ENCODE assay signal across 20 cellular contexts in the genomic region with DNA sequence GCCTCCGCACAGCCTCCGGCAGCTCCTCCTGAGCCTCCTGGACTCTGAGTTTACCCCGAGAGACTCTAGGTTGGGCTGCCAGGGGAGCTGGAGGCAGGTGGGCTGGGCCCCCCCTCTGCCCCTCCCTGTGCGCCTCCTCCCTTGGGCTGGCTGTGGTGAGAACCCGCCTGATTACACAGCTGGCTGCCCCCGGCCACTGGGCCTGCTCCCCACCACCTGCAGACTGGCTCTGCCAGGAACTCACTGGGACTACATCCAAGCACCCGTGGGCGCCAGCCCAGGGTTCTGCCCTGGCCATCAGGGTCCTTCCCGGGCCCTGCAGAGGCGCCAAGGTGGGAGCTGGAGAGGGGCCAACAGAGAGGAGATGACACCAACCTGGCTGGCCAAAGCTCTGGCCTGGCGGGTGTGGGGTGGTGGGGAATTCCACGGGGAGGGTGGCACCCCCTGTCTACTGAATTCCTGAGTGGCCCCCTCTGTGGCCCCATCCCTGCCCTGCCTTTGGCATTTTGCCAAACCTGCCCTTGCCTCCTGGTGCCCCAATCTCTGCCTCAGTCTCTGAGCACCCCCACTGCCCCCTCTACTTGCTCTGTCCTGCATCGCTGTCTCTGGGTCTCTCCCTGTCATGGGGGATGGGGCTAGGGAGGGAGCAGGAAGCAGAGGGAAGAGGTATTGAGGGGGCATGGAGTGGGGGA. TPM values are rescaled to one million over a fixed set of nuclear protein-coding genes. Genes with fewer than 3 reads are reported as not detected.
DNase-seq lines count a peak whose midpoint lies in the region; ATAC-seq and TF ChIP-seq lines count a peak whose summit lies in the region.
"Had no signal": no experiment of that assay in that cellular context is flagged by ENCODE, and none has a peak within 500 bp of the region (broad histone marks: within the 10 kb centered on the region; RNA-seq: fewer than 3 reads in every experiment).

No MANE protein-coding gene starts in this region.

- 37% methylated on average over 4 of the region's 13 CpGs for WGBS in prostate gland

- ATAC-seq in HG03439 (IDR thresholded peaks at IDR 0.05; ENCODE audit: unreplicated experiment) = no peak
- ATAC-seq: PC-3 had no signal

- no peak for TF ChIP-seq POLR2A in prostate gland (IDR thresholded peaks at IDR 0.05)

- no peaks in the 10 kb centered on the region for H3K27me3 ChIP-seq in prostate gland (replicated peaks; ENCODE audit: insufficient read depth)

- intact Hi-C loops in prostate gland (cut with DNase I) = no loop called here

- peak; percentile 55 to 88 for DNase-seq in NCI-H2081 (lab: John Stamatoyannopoulos, UW)
- DNase-seq in NCI-H2081 treated with DMSO at 0.1 percent for 48 hours (lab: John Stamatoyannopoulos, UW) = no peak
- DNase-seq in NCI-H1105 treated with DMSO at 0.1 percent for 48 hours (lab: John Stamatoyannopoulos, UW) = peak; percentile 94
- DNase-seq in SHP77 treated with DMSO at 0.1 percent for 48 hours (lab: John Stamatoyannopoulos, UW) = peak; percentile 58
- peak; percentile 25 for DNase-seq in prostate gland (ENCODE audit: low spot score)
- no peak for DNase-seq in caudate nucleus (lab: John Stamatoyannopoulos, UW)
- DNase-seq in NCI-H187 treated with DMSO at 0.1 percent for 48 hours (lab: John Stamatoyannopoulos, UW) = no peak
- DNase-seq: foreskin melanocyte; GM23248; kidney glomerular epithelial cell; mesenchymal stem cell; PC-3; stimulated activated CD4-positive, alpha-beta T cell treated with anti-CD3 and anti-CD28 coated beads, Interleukin-12 subunit alpha, Interleukin-12 subunit beta, amount 100 ng/mL, for 4 hours; tibial artery had no signal

- H3K27ac ChIP-seq in prostate gland (peak overlapping the region in 1 of 2 donors; percentile 8), caudate nucleus (ENCODE audit: low read depth, low read length) (no peak overlapping the region)
- H3K27ac ChIP-seq: epithelial cell of prostate, GM23248, tibial artery had no signal

- no peak overlapping the region for H3K4me3 ChIP-seq in prostate gland
- H3K4me3 ChIP-seq: GM23248, tibial artery had no signal

- TF ChIP-seq CTCF in prostate gland (IDR thresholded peaks at IDR 0.05) = no peak

- no peaks in the 10 kb centered on the region for H3K9me3 ChIP-seq in prostate gland
- H3K9me3 ChIP-seq: tibial artery had no signal

- no peaks in the 10 kb centered on the region for H3K4me1 ChIP-seq in prostate gland (replicated peaks)

- H3K36me3 ChIP-seq in prostate gland = no peaks in the 10 kb centered on the region
- H3K36me3 ChIP-seq: tibial artery had no signal

RNA-seq across cellular contexts. Expression of a gene that starts 21.9 kb away (rescaled TPM):
- total RNA-seq in prostate gland = 1 to 10 TPM; 1.9 to 3.3 TPM
- total RNA-seq: A172; activated T-helper 2 cell treated with anti-CD3 and anti-CD28 coated beads, Interferon-gamma antibody, Interleukin-2, Interleukin-4, amounts not matched to agents 10 μg/mL and 5 μg/mL and 100 μg/mL, durations not matched to agents 14 hours and 24 hours and 36 hours; GM23248; NCI-H460; PC-3; pulmonary artery endothelial cell had no signal

Comparison
In these comparisons a context has a peak if more than half of its experiments do, and no peak if none do; other contexts are left out.
1. DNase-seq: peak in NCI-H2081 (2 of 2), NCI-H1105 treated with DMSO at 0.1 percent for 48 hours (single experiment), SHP77 treated with DMSO at 0.1 percent for 48 hours (single experiment) and prostate gland (single experiment); none in NCI-H2081 treated with DMSO at 0.1 percent for 48 hours (single experiment), caudate nucleus (0 of 61) and NCI-H187 treated with DMSO at 0.1 percent for 48 hours (single experiment).